1 cellular context compared by ENCODE assay signal in the genomic region with DNA sequence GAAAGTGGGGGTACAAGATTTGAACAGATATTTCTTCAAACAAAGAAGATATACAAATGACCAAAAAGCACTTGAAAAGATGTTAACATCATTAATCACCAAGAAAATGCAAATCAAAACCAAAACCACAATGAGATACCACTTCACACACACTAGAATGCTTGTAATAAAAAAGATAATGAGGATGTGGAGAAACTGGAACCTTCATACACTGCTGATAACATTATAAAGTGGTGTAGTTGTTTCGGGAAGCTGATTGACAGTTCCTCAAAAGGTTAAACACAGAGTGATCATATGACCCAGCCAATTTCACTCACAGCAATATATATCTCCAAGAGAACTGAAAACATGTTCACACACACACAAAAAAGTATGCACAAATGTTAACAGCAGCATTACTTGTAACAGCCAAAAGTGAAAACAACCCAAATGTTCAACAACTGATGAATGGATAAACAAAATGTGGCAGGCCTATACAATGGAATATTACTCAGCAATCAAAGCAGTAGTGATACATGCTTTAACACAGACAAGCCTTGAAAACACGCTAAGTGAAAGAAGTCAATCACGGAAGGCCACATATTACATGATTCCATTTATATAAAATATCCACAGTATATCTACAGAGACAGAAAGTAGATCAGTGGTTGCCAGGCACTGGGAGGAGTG.
TF ChIP-seq lines count a peak whose summit lies in the region.

No MANE protein-coding gene starts in this region.

TF ChIP-seq in GM12878, 131 proteins besides CTCF, POLR2A, EP300 and RAD21 (continued from another document):
- TF ChIP-seq, protein P1, sequence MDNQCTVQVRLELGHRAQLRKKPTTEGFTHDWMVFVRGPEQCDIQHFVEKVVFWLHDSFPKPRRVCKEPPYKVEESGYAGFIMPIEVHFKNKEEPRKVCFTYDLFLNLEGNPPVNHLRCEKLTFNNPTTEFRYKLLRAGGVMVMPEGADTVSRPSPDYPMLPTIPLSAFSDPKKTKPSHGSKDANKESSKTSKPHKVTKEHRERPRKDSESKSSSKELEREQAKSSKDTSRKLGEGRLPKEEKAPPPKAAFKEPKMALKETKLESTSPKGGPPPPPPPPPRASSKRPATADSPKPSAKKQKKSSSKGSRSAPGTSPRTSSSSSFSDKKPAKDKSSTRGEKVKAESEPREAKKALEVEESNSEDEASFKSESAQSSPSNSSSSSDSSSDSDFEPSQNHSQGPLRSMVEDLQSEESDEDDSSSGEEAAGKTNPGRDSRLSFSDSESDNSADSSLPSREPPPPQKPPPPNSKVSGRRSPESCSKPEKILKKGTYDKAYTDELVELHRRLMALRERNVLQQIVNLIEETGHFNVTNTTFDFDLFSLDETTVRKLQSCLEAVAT (IDR thresholded peaks at IDR 0.05): peak; percentile 52; the same call in 1 of the 2 replicates
- peak; percentile 36 for TF ChIP-seq MEF2B (IDR thresholded peaks at IDR 0.05; ENCODE audit: partially characterized antibody, poor library complexity, severe bottlenecking)
- TF ChIP-seq ZBED1 (IDR thresholded peaks at IDR 0.05; ENCODE audit: borderline replicate concordance): no peak; the same call in 1 of the 2 replicates
- peak; percentile 58; the same call in 1 of the 2 replicates for TF ChIP-seq NR2F1 (conservative IDR thresholded peaks at IDR 0.05)
- TF ChIP-seq ZNF687 (IDR thresholded peaks at IDR 0.05): peak; percentile 44; the same call in 1 of the 2 replicates
- peak; percentile 70 for TF ChIP-seq PBX3 (IDR thresholded peaks at IDR 0.05; ENCODE audit: insufficient replicate concordance, low read depth, low read length)
- no peak for TF ChIP-seq EED (IDR thresholded peaks at IDR 0.05; ENCODE audit: low read depth)
- TF ChIP-seq ZNF207 (IDR thresholded peaks at IDR 0.05; ENCODE audit: borderline replicate concordance): no peak
- peak; percentile 84; the same call in 1 of the 2 replicates for TF ChIP-seq NBN (IDR thresholded peaks at IDR 0.05)
- peak; percentile 70; the same call in 1 of the 2 replicates for TF ChIP-seq ZNF217 (IDR thresholded peaks at IDR 0.05)
- TF ChIP-seq KDM1A (IDR thresholded peaks at IDR 0.05; ENCODE audit: borderline replicate concordance): no peak
- TF ChIP-seq BMI1 (IDR thresholded peaks at IDR 0.05; ENCODE audit: borderline replicate concordance): no peak; the same call in 1 of the 2 replicates
- no peak for TF ChIP-seq NFXL1 (IDR thresholded peaks at IDR 0.05; ENCODE audit: borderline replicate concordance)
- TF ChIP-seq SRF (IDR thresholded peaks at IDR 0.05; ENCODE audit: low read depth in 2 of 2, low read length in 2 of 2): no peak
- TF ChIP-seq ZNF622 (IDR thresholded peaks at IDR 0.05): no peak
- no peak for TF ChIP-seq ESRRA (IDR thresholded peaks at IDR 0.05; ENCODE audit: low read length)
- no peak for TF ChIP-seq EZH2 (IDR thresholded peaks at IDR 0.05; ENCODE audit: borderline replicate concordance, control insufficient read depth, low read depth, low read length)
- TF ChIP-seq HSF1 (IDR thresholded peaks at IDR 0.05; ENCODE audit: low read depth, low read length): no peak
- no peak for TF ChIP-seq IRF5 (IDR thresholded peaks at IDR 0.05; ENCODE audit: borderline replicate concordance)
- no peak for TF ChIP-seq WRNIP1 (IDR thresholded peaks at IDR 0.05; ENCODE audit: borderline replicate concordance, low read depth, low read length)
- no peak for TF ChIP-seq CBX3 (IDR thresholded peaks at IDR 0.05; ENCODE audit: borderline replicate concordance, low read depth)
- TF ChIP-seq, protein P2, sequence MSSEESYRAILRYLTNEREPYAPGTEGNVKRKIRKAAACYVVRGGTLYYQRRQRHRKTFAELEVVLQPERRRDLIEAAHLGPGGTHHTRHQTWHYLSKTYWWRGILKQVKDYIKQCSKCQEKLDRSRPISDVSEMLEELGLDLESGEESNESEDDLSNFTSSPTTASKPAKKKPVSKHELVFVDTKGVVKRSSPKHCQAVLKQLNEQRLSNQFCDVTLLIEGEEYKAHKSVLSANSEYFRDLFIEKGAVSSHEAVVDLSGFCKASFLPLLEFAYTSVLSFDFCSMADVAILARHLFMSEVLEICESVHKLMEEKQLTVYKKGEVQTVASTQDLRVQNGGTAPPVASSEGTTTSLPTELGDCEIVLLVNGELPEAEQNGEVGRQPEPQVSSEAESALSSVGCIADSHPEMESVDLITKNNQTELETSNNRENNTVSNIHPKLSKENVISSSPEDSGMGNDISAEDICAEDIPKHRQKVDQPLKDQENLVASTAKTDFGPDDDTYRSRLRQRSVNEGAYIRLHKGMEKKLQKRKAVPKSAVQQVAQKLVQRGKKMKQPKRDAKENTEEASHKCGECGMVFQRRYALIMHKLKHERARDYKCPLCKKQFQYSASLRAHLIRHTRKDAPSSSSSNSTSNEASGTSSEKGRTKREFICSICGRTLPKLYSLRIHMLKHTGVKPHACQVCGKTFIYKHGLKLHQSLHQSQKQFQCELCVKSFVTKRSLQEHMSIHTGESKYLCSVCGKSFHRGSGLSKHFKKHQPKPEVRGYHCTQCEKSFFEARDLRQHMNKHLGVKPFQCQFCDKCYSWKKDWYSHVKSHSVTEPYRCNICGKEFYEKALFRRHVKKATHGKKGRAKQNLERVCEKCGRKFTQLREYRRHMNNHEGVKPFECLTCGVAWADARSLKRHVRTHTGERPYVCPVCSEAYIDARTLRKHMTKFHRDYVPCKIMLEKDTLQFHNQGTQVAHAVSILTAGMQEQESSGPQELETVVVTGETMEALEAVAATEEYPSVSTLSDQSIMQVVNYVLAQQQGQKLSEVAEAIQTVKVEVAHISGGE (CRISPR knock-in tag; IDR thresholded peaks at IDR 0.05): no peak
- no peak for TF ChIP-seq FOXM1 (IDR thresholded peaks at IDR 0.05; ENCODE audit: low read depth, low read length)
- TF ChIP-seq, protein P3, sequence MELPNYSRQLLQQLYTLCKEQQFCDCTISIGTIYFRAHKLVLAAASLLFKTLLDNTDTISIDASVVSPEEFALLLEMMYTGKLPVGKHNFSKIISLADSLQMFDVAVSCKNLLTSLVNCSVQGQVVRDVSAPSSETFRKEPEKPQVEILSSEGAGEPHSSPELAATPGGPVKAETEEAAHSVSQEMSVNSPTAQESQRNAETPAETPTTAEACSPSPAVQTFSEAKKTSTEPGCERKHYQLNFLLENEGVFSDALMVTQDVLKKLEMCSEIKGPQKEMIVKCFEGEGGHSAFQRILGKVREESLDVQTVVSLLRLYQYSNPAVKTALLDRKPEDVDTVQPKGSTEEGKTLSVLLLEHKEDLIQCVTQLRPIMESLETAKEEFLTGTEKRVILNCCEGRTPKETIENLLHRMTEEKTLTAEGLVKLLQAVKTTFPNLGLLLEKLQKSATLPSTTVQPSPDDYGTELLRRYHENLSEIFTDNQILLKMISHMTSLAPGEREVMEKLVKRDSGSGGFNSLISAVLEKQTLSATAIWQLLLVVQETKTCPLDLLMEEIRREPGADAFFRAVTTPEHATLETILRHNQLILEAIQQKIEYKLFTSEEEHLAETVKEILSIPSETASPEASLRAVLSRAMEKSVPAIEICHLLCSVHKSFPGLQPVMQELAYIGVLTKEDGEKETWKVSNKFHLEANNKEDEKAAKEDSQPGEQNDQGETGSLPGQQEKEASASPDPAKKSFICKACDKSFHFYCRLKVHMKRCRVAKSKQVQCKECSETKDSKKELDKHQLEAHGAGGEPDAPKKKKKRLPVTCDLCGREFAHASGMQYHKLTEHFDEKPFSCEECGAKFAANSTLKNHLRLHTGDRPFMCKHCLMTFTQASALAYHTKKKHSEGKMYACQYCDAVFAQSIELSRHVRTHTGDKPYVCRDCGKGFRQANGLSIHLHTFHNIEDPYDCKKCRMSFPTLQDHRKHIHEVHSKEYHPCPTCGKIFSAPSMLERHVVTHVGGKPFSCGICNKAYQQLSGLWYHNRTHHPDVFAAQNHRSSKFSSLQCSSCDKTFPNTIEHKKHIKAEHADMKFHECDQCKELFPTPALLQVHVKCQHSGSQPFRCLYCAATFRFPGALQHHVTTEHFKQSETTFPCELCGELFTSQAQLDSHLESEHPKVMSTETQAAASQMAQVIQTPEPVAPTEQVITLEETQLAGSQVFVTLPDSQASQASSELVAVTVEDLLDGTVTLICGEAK (IDR thresholded peaks at IDR 0.05; ENCODE audit: borderline replicate concordance): peak; percentile 20; the same call in 1 of the 2 replicates
- TF ChIP-seq, protein P4, sequence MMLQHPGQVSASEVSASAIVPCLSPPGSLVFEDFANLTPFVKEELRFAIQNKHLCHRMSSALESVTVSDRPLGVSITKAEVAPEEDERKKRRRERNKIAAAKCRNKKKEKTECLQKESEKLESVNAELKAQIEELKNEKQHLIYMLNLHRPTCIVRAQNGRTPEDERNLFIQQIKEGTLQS (IDR thresholded peaks at IDR 0.05; ENCODE audit: borderline replicate concordance, extremely low read depth, low read depth, low read length): no peak
- no peak for TF ChIP-seq BACH1 (IDR thresholded peaks at IDR 0.05; ENCODE audit: borderline replicate concordance)
- TF ChIP-seq SMAD1 (IDR thresholded peaks at IDR 0.05; ENCODE audit: low read depth, partially characterized antibody): no peak
